In genomic region chrX:155995476-155995875, GRCh38 we compare ENCODE assay signal across 32 cellular contexts. TPM values are rescaled to one million over a fixed set of nuclear protein-coding genes. Genes with fewer than 3 reads are reported as not detected.
"Had no signal": no experiment of that assay in that cellular context is flagged by ENCODE, and none has a peak within 500 bp of the region (broad histone marks: within the 10 kb centered on the region; RNA-seq: fewer than 3 reads in every experiment).

No MANE protein-coding gene starts in this region.

- H3K27ac ChIP-seq: coronary artery, esophagus muscularis mucosa, foreskin keratinocyte, gastroesophageal sphincter, heart left ventricle, hepatocyte, left lung, neural progenitor cell, prostate gland, right atrium auricular region, testis, tibial artery had no signal

- H3K9me3 Mint-ChIP-seq: naive thymus-derived CD4-positive, alpha-beta T cell; stimulated activated effector memory CD8-positive, alpha-beta T cell treated with anti-CD3 and anti-CD28 coated beads, Interleukin-12 subunit alpha, Interleukin-12 subunit beta, amount 100 ng/mL, for 72 hours; type B pancreatic cell had no signal

- H3K27ac Mint-ChIP-seq: nephron; neural progenitor cell; stimulated activated effector memory CD8-positive, alpha-beta T cell treated with anti-CD3 and anti-CD28 coated beads, Interleukin-12 subunit alpha, Interleukin-12 subunit beta, amount 100 ng/mL, for 72 hours; type B pancreatic cell had no signal

- ATAC-seq: foreskin keratinocyte; gastroesophageal sphincter; heart left ventricle; left cardiac atrium; left lung; naive thymus-derived CD4-positive, alpha-beta T cell; sciatic nerve; stimulated activated effector memory CD8-positive, alpha-beta T cell treated with anti-CD3 and anti-CD28 coated beads, Interleukin-12 subunit alpha, Interleukin-12 subunit beta, amount 100 ng/mL, for 72 hours; stimulated activated naive CD8-positive, alpha-beta T cell treated with anti-CD3 and anti-CD28 coated beads, Interleukin-15, Interleukin-2, amounts not matched to agents 100 U/mL and 50 U/mL, for 24 hours had no signal

- H3K27me3 Mint-ChIP-seq: type B pancreatic cell had no signal

- H3K36me3 Mint-ChIP-seq: neural progenitor cell; stimulated activated effector memory CD8-positive, alpha-beta T cell treated with anti-CD3 and anti-CD28 coated beads, Interleukin-12 subunit alpha, Interleukin-12 subunit beta, amount 100 ng/mL, for 72 hours; type B pancreatic cell had no signal

- H3K4me3 Mint-ChIP-seq: nephron; neural progenitor cell; stimulated activated effector memory CD8-positive, alpha-beta T cell treated with anti-CD3 and anti-CD28 coated beads, Interleukin-12 subunit alpha, Interleukin-12 subunit beta, amount 100 ng/mL, for 72 hours; type B pancreatic cell had no signal

- DNase-seq: dermis blood vessel endothelial cell; effector memory CD4-positive, alpha-beta T cell; foreskin keratinocyte; heart left ventricle; left cardiac atrium; left lung; mammary epithelial cell; mesendoderm; midbrain; naive thymus-derived CD4-positive, alpha-beta T cell; stimulated activated CD4-positive, alpha-beta T cell treated with anti-CD3 and anti-CD28 coated beads, Interleukin-2, amount 100 ng/mL, for 24 hours; stimulated activated CD4-positive, alpha-beta T cell treated with anti-CD3 and anti-CD28 coated beads, Interleukin-4, amount 100 ng/mL, for 24 hours; stimulated activated naive CD8-positive, alpha-beta T cell treated with anti-CD3 and anti-CD28 coated beads, Interleukin-15, Interleukin-2, amounts not matched to agents 100 U/mL and 50 U/mL, for 24 hours; substantia nigra; testis; tibial artery had no signal

- H3K4me1 Mint-ChIP-seq: nephron, neural progenitor cell had no signal

RNA-seq across cellular contexts. Expression of gene IL9R, which starts 2.0 kb away (rescaled TPM):
- total RNA-seq: dermis blood vessel endothelial cell, endothelial cell of umbilical vein, epithelial cell of proximal tubule, fibroblast of lung, hepatocyte, kidney epithelial cell, left cardiac atrium, osteoblast, right atrium auricular region, sciatic nerve had no signal
